26 cellular contexts compared by ENCODE assay signal in genomic region chr1:71269823-71270222, GRCh38.
DNase-seq lines count a peak whose midpoint lies in the region; ATAC-seq and TF ChIP-seq lines count a peak whose summit lies in the region.
"Had no signal": no experiment of that assay in that cellular context is flagged by ENCODE, and none has a peak within 500 bp of the region (broad histone marks: within the 10 kb centered on the region; RNA-seq: fewer than 3 reads in every experiment).

No MANE protein-coding gene starts in this region.

- H2AFZ ChIP-seq in OCI-LY3 (ENCODE audit: low read depth, low read length) = no peak overlapping the region

- POLR2A ChIA-PET in MCF 10A (lab: Yijun Ruan, JAX) = interaction anchor here (0.9 kb wide), 1 partner anchor 291 kb away, joined by 3 read pairs; no protein-coding TSS in a partner anchor

- H3K9ac ChIP-seq in OCI-LY3 (ENCODE audit: low read length) = no peak overlapping the region

- no peaks in the 10 kb centered on the region for H4K20me1 ChIP-seq in OCI-LY3 (ENCODE audit: insufficient read depth, low read length)

- H3K27me3 ChIP-seq in breast epithelium = no peaks in the 10 kb centered on the region
- H3K27me3 ChIP-seq in OCI-LY3 (ENCODE audit: low read depth, low read length) = no peaks in the 10 kb centered on the region
- no peaks in the 10 kb centered on the region for H3K27me3 ChIP-seq in left lung
- H3K27me3 ChIP-seq: tibial artery had no signal

- no peaks in the 10 kb centered on the region for H3K9me3 Mint-ChIP-seq in MCF 10A (ENCODE audit: unreplicated experiment)
- H3K9me3 Mint-ChIP-seq: activated T-cell treated with anti-CD3 and anti-CD28 coated beads, Interleukin-2, amount 50 U/mL, for 24 hours; endodermal cell; stimulated activated naive CD8-positive, alpha-beta T cell treated with anti-CD3 and anti-CD28 coated beads, Interleukin-15, Interleukin-2, amounts not matched to agents 100 ng/mL and 50 ng/mL, for 24 hours; T-helper 1 cell treated with Interleukin-12 subunit alpha and Interleukin-12 subunit beta and Interleukin-4 antibody, amounts not matched to agents 30 μg/mL and 1 μg/mL, for 36 hours had no signal

- H3K9me3 ChIP-seq in breast epithelium (no peaks in the 10 kb centered on the region), OCI-LY3 (ENCODE audit: insufficient read depth, low read length) (no peaks in the 10 kb centered on the region), left lung (no peaks in the 10 kb centered on the region)
- H3K9me3 ChIP-seq: tibial artery had no signal

- H3K36me3 ChIP-seq in breast epithelium (no peaks in the 10 kb centered on the region), OCI-LY3 (replicated peaks; ENCODE audit: low read depth, low read length) (no peaks in the 10 kb centered on the region), left lung (no peaks in the 10 kb centered on the region)
- H3K36me3 ChIP-seq: tibial artery had no signal

- peak; percentile 2 for DNase-seq in MCF 10A (ENCODE audit: unreplicated experiment)
- DNase-seq in breast epithelium (ENCODE audit: low spot score in 2 of 2) = no peak
- peak; percentile 23 for DNase-seq in fibroblast of peridontal ligament (ENCODE audit: extremely low read depth)
- no peak for DNase-seq in activated CD8-positive, alpha-beta memory T cell treated with anti-CD3 and anti-CD28 coated beads, Interleukin-2, amount 50 U/mL, for 48 hours
- DNase-seq in left lung = no peak
- DNase-seq in NCI-H1048 (lab: John Stamatoyannopoulos, UW) = no peak
- no peak for DNase-seq in NCI-H2029 treated with DMSO at 0.1 percent for 48 hours (lab: John Stamatoyannopoulos, UW)
- DNase-seq: 8988T; activated CD4-positive, alpha-beta T cell treated with anti-CD3 and anti-CD28 coated beads for 1 hour; activated CD8-positive, alpha-beta memory T cell treated with anti-CD3 and anti-CD28 coated beads for 24 hours; activated naive CD4-positive, alpha-beta T cell treated with Interleukin-2 at 50 U/mL for 16 hours; activated T-cell treated with anti-CD3 and anti-CD28 coated beads, Interleukin-2, amount 50 U/mL, for 24 hours; amygdala; cortex of kidney; DMS79; endodermal cell; head of caudate nucleus; KBM-7; left cardiac atrium; NCI-H1694; NCI-H524 treated with DMSO at 0.1 percent for 48 hours; tibial artery had no signal

- no peak overlapping the region for H3K27ac Mint-ChIP-seq in MCF 10A (ENCODE audit: low read depth, unreplicated experiment)
- H3K27ac Mint-ChIP-seq: activated T-cell treated with anti-CD3 and anti-CD28 coated beads, Interleukin-2, amount 50 U/mL, for 24 hours; endodermal cell; stimulated activated naive CD8-positive, alpha-beta T cell treated with anti-CD3 and anti-CD28 coated beads, Interleukin-15, Interleukin-2, amounts not matched to agents 100 ng/mL and 50 ng/mL, for 24 hours; T-helper 1 cell treated with Interleukin-12 subunit alpha and Interleukin-12 subunit beta and Interleukin-4 antibody, amounts not matched to agents 30 μg/mL and 1 μg/mL, for 36 hours had no signal

- no peak for TF ChIP-seq POLR2A in breast epithelium (IDR thresholded peaks at IDR 0.05)

- no peak overlapping the region for H3K4me3 ChIP-seq in breast epithelium
- no peak overlapping the region for H3K4me3 ChIP-seq in OCI-LY3 (ENCODE audit: low read length)
- H3K4me3 ChIP-seq in left lung = no peak overlapping the region
- H3K4me3 ChIP-seq: SK-N-MC, tibial artery had no signal

- peaks cover 6% of the 10 kb centered on the region for H3K4me1 Mint-ChIP-seq in MCF 10A (ENCODE audit: insufficient read depth, unreplicated experiment)

- H3K79me2 ChIP-seq in OCI-LY3 (ENCODE audit: low read length) = no peaks in the 10 kb centered on the region

- H3K4me1 ChIP-seq in breast epithelium (no peaks in the 10 kb centered on the region), OCI-LY3 (ENCODE audit: low read length) (peaks cover 27% of the 10 kb centered on the region), left lung (no peaks in the 10 kb centered on the region)
- H3K4me1 ChIP-seq: tibial artery had no signal

- ATAC-seq in left lung = no peak
- ATAC-seq: left cardiac atrium had no signal

- peak overlapping the region; percentile 38 for H3K4me2 ChIP-seq in OCI-LY3 (ENCODE audit: low read length)

- no TSS peak for BruUV-seq in MCF 10A (replicated peaks; lab: Mats Ljungman, UMichigan)

- intact Hi-C loops in MCF 10A (cut with micrococcal nuclease) (no loop called here), breast epithelium (cut with DNase I; ENCODE audit: low total_unique reads) (no loop called here), left lung (cut with DNase I) (no loop called here)

- H3K4me3 Mint-ChIP-seq in MCF 10A (ENCODE audit: unreplicated experiment) = no peak overlapping the region
- H3K4me3 Mint-ChIP-seq: activated T-cell treated with anti-CD3 and anti-CD28 coated beads, Interleukin-2, amount 50 U/mL, for 24 hours; endodermal cell; stimulated activated naive CD8-positive, alpha-beta T cell treated with anti-CD3 and anti-CD28 coated beads, Interleukin-15, Interleukin-2, amounts not matched to agents 100 ng/mL and 50 ng/mL, for 24 hours; T-helper 1 cell treated with Interleukin-12 subunit alpha and Interleukin-12 subunit beta and Interleukin-4 antibody, amounts not matched to agents 30 μg/mL and 1 μg/mL, for 36 hours had no signal

- CTCF ChIA-PET in MCF 10A (lab: Yijun Ruan, JAX) = interaction anchor here (0.7 kb wide), 1 partner anchor 388 kb away, joined by 4 read pairs; no protein-coding TSS in a partner anchor

- H3K27me3 Mint-ChIP-seq in MCF 10A (ENCODE audit: insufficient read depth, unreplicated experiment) = no peaks in the 10 kb centered on the region
- H3K27me3 Mint-ChIP-seq: activated T-cell treated with anti-CD3 and anti-CD28 coated beads, Interleukin-2, amount 50 U/mL, for 24 hours; stimulated activated naive CD8-positive, alpha-beta T cell treated with anti-CD3 and anti-CD28 coated beads, Interleukin-15, Interleukin-2, amounts not matched to agents 100 ng/mL and 50 ng/mL, for 24 hours had no signal

- H3K36me3 Mint-ChIP-seq in MCF 10A (ENCODE audit: insufficient read depth, unreplicated experiment) = no peaks in the 10 kb centered on the region

- H3K27ac ChIP-seq in breast epithelium (no peak overlapping the region), OCI-LY3 (ENCODE audit: low read length) (peak overlapping the region; percentile 56), left lung (no peak overlapping the region)
- H3K27ac ChIP-seq: SK-N-MC, tibial artery had no signal

- TF ChIP-seq CTCF in MCF 10A (IDR thresholded peaks at IDR 0.05; ENCODE audit: unreplicated experiment) (no peak), breast epithelium (IDR thresholded peaks at IDR 0.05) (no peak), OCI-LY3 (IDR thresholded peaks at IDR 0.05; ENCODE audit: low read depth, low read length) (no peak), left lung (IDR thresholded peaks at IDR 0.05) (no peak)

Comparison
In these comparisons a context has a peak if more than half of its experiments do, and no peak if none do; other contexts are left out.
1. DNase-seq: peak in MCF 10A (single experiment) and fibroblast of peridontal ligament (single experiment); none in breast epithelium (0 of 2), activated CD8-positive, alpha-beta memory T cell treated with anti-CD3 and anti-CD28 coated beads, Interleukin-2, amount 50 U/mL, for 48 hours (single experiment), left lung (0 of 2), NCI-H1048 (single experiment) and NCI-H2029 treated with DMSO at 0.1 percent for 48 hours (single experiment).